ENCODE assay signal across 2 cellular contexts in the genomic region with DNA sequence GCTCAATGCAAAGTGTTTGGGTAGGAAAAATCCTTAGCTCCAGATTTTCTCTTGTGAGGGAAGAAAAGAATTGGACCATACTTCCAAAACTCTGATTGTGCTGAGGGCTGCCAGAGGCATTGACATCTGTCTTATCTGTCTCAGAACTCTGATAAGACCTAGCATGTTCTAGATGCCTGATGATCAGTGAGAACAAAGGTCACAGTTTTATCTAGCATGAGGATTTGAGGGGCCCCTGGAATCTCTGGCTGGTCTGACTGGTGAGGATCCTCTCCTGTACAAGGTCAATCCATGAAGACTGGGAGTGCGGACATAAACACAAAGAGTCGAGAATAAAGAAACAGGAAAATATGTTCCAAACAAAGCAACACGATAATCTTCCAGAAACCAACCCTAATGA.
TF ChIP-seq lines count a peak whose summit lies in the region.

No MANE protein-coding gene starts in this region.

TF ChIP-seq in HepG2, 621 proteins besides CTCF, POLR2A, EP300 and RAD21:
- TF ChIP-seq FOXO1 (CRISPR knock-in tag; IDR thresholded peaks at IDR 0.05): no peak
- TF ChIP-seq ARID5B (CRISPR knock-in tag; IDR thresholded peaks at IDR 0.05): no peak
- TF ChIP-seq POLR2AphosphoS2 (IDR thresholded peaks at IDR 0.05; ENCODE audit: low read depth, low read length): no peak
- no peak for TF ChIP-seq HOXA5 (CRISPR knock-in tag; IDR thresholded peaks at IDR 0.05)
- TF ChIP-seq, protein P1, sequence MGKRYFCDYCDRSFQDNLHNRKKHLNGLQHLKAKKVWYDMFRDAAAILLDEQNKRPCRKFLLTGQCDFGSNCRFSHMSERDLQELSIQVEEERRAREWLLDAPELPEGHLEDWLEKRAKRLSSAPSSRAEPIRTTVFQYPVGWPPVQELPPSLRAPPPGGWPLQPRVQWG (CRISPR knock-in tag; IDR thresholded peaks at IDR 0.05; ENCODE audit: borderline replicate concordance, low read depth): no peak
- no peak for TF ChIP-seq FOXK2 (IDR thresholded peaks at IDR 0.05)
- TF ChIP-seq ZNF574 (CRISPR knock-in tag; IDR thresholded peaks at IDR 0.05): no peak
- TF ChIP-seq SNAI1 (CRISPR knock-in tag; IDR thresholded peaks at IDR 0.05; ENCODE audit: borderline replicate concordance): no peak
- no peak for TF ChIP-seq MIER3 (CRISPR knock-in tag; IDR thresholded peaks at IDR 0.05; ENCODE audit: borderline replicate concordance)

TF ChIP-seq in GM23338, 12 proteins besides CTCF, POLR2A, EP300 and RAD21:
- TF ChIP-seq CREB1 (CRISPR knock-in tag; IDR thresholded peaks at IDR 0.05; ENCODE audit: low read depth) (no peak), REST (IDR thresholded peaks at IDR 0.05; ENCODE audit: unreplicated experiment) (no peak), STAT1 (IDR thresholded peaks at IDR 0.05; ENCODE audit: unreplicated experiment) (no peak), NANOG (IDR thresholded peaks at IDR 0.05; ENCODE audit: borderline replicate concordance) (no peak), ZNF462 (CRISPR knock-in tag; IDR thresholded peaks at IDR 0.05) (no peak), EZH2phosphoT487 (IDR thresholded peaks at IDR 0.05; ENCODE audit: unreplicated experiment) (no peak)
- TF ChIP-seq, protein P2, sequence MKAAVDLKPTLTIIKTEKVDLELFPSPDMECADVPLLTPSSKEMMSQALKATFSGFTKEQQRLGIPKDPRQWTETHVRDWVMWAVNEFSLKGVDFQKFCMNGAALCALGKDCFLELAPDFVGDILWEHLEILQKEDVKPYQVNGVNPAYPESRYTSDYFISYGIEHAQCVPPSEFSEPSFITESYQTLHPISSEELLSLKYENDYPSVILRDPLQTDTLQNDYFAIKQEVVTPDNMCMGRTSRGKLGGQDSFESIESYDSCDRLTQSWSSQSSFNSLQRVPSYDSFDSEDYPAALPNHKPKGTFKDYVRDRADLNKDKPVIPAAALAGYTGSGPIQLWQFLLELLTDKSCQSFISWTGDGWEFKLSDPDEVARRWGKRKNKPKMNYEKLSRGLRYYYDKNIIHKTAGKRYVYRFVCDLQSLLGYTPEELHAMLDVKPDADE (IDR thresholded peaks at IDR 0.05): no peak
